In the genomic region with DNA sequence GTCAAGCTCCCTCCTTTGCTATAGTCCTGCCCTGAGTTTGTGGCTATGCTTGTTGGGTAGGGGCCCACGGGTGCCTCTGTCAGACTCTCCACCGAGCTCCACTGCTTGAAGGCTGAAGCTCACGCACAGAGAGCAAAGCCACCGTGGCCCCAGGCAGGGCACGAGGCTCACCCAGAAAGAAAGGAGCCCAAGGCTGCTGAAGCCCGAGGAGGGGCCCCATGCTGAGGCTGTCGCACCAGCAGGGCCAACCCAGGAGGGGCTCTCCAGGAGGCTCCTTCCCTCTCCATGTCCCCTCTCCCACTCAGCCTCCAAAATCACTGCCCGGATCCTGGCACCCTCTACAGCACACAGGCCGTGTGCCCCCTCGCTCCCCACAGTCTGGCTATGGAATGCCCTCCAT, we compare ENCODE assay signal across 21 cellular contexts. TPM values are rescaled to one million over a fixed set of nuclear protein-coding genes. Genes with fewer than 3 reads are reported as not detected.
A peak's percentile ranks its signal among the peaks of the same experiment; 100 is the strongest.
DNase-seq lines count a peak whose midpoint lies in the region; ATAC-seq, FAIRE-seq and TF ChIP-seq lines count a peak whose summit lies in the region.
"Had no signal": no experiment of that assay in that cellular context is flagged by ENCODE, and none has a peak within 500 bp of the region (broad histone marks: within the 10 kb centered on the region; RNA-seq: fewer than 3 reads in every experiment).

No MANE protein-coding gene starts in this region.

- H3K36me3 Mint-ChIP-seq in neural crest cell (ENCODE audit: low read depth): no peaks in the 10 kb centered on the region
- H3K36me3 Mint-ChIP-seq: CD8-positive, alpha-beta T cell had no signal

- no peaks in the 10 kb centered on the region for H3K79me2 ChIP-seq in GM12878 (ENCODE audit: control insufficient read depth, insufficient read depth, low read length)

- no peak for TF ChIP-seq CTCF in HEK293 (tag by site-specific recombination; IDR thresholded peaks at IDR 0.05)
- TF ChIP-seq CTCF in GM12878 (IDR thresholded peaks at IDR 0.05 in 2 of 3, conservative IDR thresholded peaks at IDR 0.05 in 1 of 3; ENCODE audit: control insufficient read depth in 2 of 3, extremely low read depth in 1 of 3, insufficient read depth in 1 of 3, low read depth in 3 of 3, low read length in 3 of 3): no peak
- no peak for TF ChIP-seq CTCF in neural crest cell (conservative IDR thresholded peaks at IDR 0.05)

- RAD21 ChIA-PET in GM12878 (lab: Charles Lee; ENCODE audit: unreplicated experiment): no interaction called here

- H3K4me3 ChIP-seq in HEK293 (ENCODE audit: low read depth, low read length) (no peak overlapping the region), GM12878 (no peak overlapping the region)
- H3K4me3 ChIP-seq: A549; BLaER1 treated with 17β-estradiol and CSF1 and Interleukin-3, amounts not matched to agents 10 nM and 100 nM had no signal

- no TSS peak for BruUV-seq in GM12878 (replicated peaks; lab: Mats Ljungman, UMichigan)

- FAIRE-seq in GM12878 (lab: Jason Lieb, UNC): no peak
- no peak for FAIRE-seq in GM12891 (lab: Jason Lieb, UNC)
- FAIRE-seq: A549, D721Med, G401.6, GM19239 had no signal

- H3K27me3 Mint-ChIP-seq in neural crest cell (ENCODE audit: low read depth): no peaks in the 10 kb centered on the region
- H3K27me3 Mint-ChIP-seq: B cell; CD4-positive, alpha-beta T cell had no signal

- H3K4me1 ChIP-seq in HEK293 (ENCODE audit: control insufficient read depth, insufficient read depth, low read length): no peaks in the 10 kb centered on the region
- no peaks in the 10 kb centered on the region; the same call in 1 of the 2 replicates for H3K4me1 ChIP-seq in GM12878 (ENCODE audit: control insufficient read depth, insufficient read depth, low read length)
- H3K4me1 ChIP-seq: A549, Caco-2 had no signal

- POLR2A ChIA-PET in HEK293 (lab: Yijun Ruan, JAX): no interaction called here
- POLR2A ChIA-PET in GM12878 (lab: Charles Lee): no interaction called here

- no peak overlapping the region for H2AFZ ChIP-seq in GM12878 (ENCODE audit: control insufficient read depth, low read depth, low read length)

- peaks cover 4% of the 10 kb centered on the region for H3K9me3 Mint-ChIP-seq in neural crest cell
- H3K9me3 Mint-ChIP-seq: CD4-positive, alpha-beta T cell; CD8-positive, alpha-beta T cell had no signal

- DNase-seq in GM12878 (ENCODE audit: low read depth, low spot score) (no peak), neural crest cell (ENCODE audit: low read depth, low spot score) (no peak), GM12891 (ENCODE audit: insufficient read length, low spot score) (no peak)
- DNase-seq: AML-193; Caco-2; Calu3; CD4-positive, alpha-beta T cell; CD8-positive, alpha-beta T cell; DMS79 treated with DMSO at 0.1 percent for 48 hours; GF-D8 had no signal

- ATAC-seq in GM12878: peak; percentile 15; the same call in 2 of the 3 replicates
- no peak for ATAC-seq in HG03442 (IDR thresholded peaks at IDR 0.05; ENCODE audit: unreplicated experiment)
- ATAC-seq in HG02870 (IDR thresholded peaks at IDR 0.05; ENCODE audit: unreplicated experiment): no peak
- ATAC-seq: CD8-positive, alpha-beta T cell had no signal

- no peaks in the 10 kb centered on the region for H3K27me3 ChIP-seq in GM12878 (replicated peaks in 1 of 2; ENCODE audit: control insufficient read depth in 2 of 2, insufficient read depth in 2 of 2, low read length in 1 of 2)
- H3K27me3 ChIP-seq: BLaER1 treated with 17β-estradiol and CSF1 and Interleukin-3, amounts not matched to agents 10 nM and 100 nM had no signal

- in situ Hi-C loops in GM12878 (cut with MboI): no loop called here

- no peaks in the 10 kb centered on the region for H4K20me1 ChIP-seq in GM12878 (ENCODE audit: control insufficient read depth, insufficient read depth)
- H4K20me1 ChIP-seq: BLaER1 treated with 17β-estradiol and CSF1 and Interleukin-3, amounts not matched to agents 10 nM and 100 nM had no signal

- H3K4me3 Mint-ChIP-seq in neural crest cell: no peak overlapping the region
- H3K4me3 Mint-ChIP-seq: B cell; CD4-positive, alpha-beta T cell; CD8-positive, alpha-beta T cell had no signal

- peak overlapping the region; percentile 71 for H3K27ac Mint-ChIP-seq in neural crest cell (ENCODE audit: unreplicated experiment)
- H3K27ac Mint-ChIP-seq: B cell; CD4-positive, alpha-beta T cell; CD8-positive, alpha-beta T cell had no signal

- SMC1A ChIA-PET in GM12878 (lab: Charles Lee; ENCODE audit: uncharacterized antibody, unreplicated experiment): interaction anchor here (0.5 kb wide), 1 partner anchor 27 kb away, joined by 3 read pairs; no protein-coding TSS in a partner anchor

- CTCF ChIA-PET in HEK293 (lab: Yijun Ruan, JAX): interaction anchor here (0.6 kb wide), 1 partner anchor 302 kb away, joined by 3 read pairs; no protein-coding TSS in a partner anchor
- CTCF ChIA-PET in GM12878 (lab: Yijun Ruan, JAX): interaction anchor here (1.1 to 1.3 kb wide), 2 partner anchors 9 to 11 kb away, joined by 3 to 6 read pairs; no protein-coding TSS in a partner anchor

- H3K9ac ChIP-seq in GM12878 (ENCODE audit: control insufficient read depth, insufficient read depth, low read length): no peak overlapping the region
- H3K9ac ChIP-seq: BLaER1 treated with 17β-estradiol and CSF1 and Interleukin-3, amounts not matched to agents 10 nM and 100 nM had no signal

- intact Hi-C loops in GM12878 (cut with micrococcal nuclease; ENCODE audit: unreplicated experiment): no loop called here

- 48% methylated on average over 9 of the region's 10 CpGs for WGBS in GM12878 (ENCODE audit: insufficient coverage, insufficient replicate concordance, low lambda C conversion rate, missing lambda C conversion rate)

- TF ChIP-seq RAD21 in GM12878 (IDR thresholded peaks at IDR 0.05; ENCODE audit: insufficient read depth, low read depth, low read length): no peak

- no peak for TF ChIP-seq EP300 in GM12878 (IDR thresholded peaks at IDR 0.05; ENCODE audit: borderline replicate concordance in 1 of 2, control insufficient read depth in 1 of 2, low read depth in 2 of 2, low read length in 2 of 2)

- H3K4me1 Mint-ChIP-seq in neural crest cell: peaks cover 3% of the 10 kb centered on the region
- H3K4me1 Mint-ChIP-seq: B cell had no signal

- TF ChIP-seq POLR2A in GM12878 (IDR thresholded peaks at IDR 0.05; ENCODE audit: low read depth, low read length) (no peak), GM12891 (IDR thresholded peaks at IDR 0.05; ENCODE audit: low read depth, low read length) (no peak)

- H3K36me3 ChIP-seq in HEK293 (ENCODE audit: control insufficient read depth in 2 of 2, insufficient read depth in 1 of 2, low read length in 2 of 2) (no peaks in the 10 kb centered on the region), GM12878 (ENCODE audit: control insufficient read depth in 2 of 2, insufficient read depth in 2 of 2, low read length in 1 of 2) (no peaks in the 10 kb centered on the region)
- H3K36me3 ChIP-seq: BLaER1 treated with 17β-estradiol and CSF1 and Interleukin-3, amounts not matched to agents 10 nM and 100 nM had no signal

- H3K27ac ChIP-seq in HEK293 (ENCODE audit: extremely low read depth, low read depth, low read length) (no peak overlapping the region), GM12878 (ENCODE audit: control insufficient read depth, insufficient read depth) (no peak overlapping the region)
- H3K27ac ChIP-seq: 22Rv1; A549; BLaER1 treated with 17β-estradiol and CSF1 and Interleukin-3, amounts not matched to agents 10 nM and 100 nM; C4-2B had no signal

- H3K9me3 ChIP-seq in HEK293 (ENCODE audit: control insufficient read depth, insufficient read depth, low read depth, low read length): no peaks in the 10 kb centered on the region
- no peaks in the 10 kb centered on the region for H3K9me3 ChIP-seq in GM12878 (replicated peaks; ENCODE audit: control insufficient read depth, insufficient read depth, low read length)
- H3K9me3 ChIP-seq: A549; BLaER1 treated with 17β-estradiol and CSF1 and Interleukin-3, amounts not matched to agents 10 nM and 100 nM; Caco-2 had no signal

- no peak overlapping the region for H3K4me2 ChIP-seq in GM12878 (ENCODE audit: control insufficient read depth, insufficient read depth)
- H3K4me2 ChIP-seq: A549; BLaER1 treated with 17β-estradiol and CSF1 and Interleukin-3, amounts not matched to agents 10 nM and 100 nM had no signal

TF ChIP-seq in HEK293, 187 proteins besides CTCF, POLR2A, EP300 and RAD21:
- peak; percentile 82 for TF ChIP-seq GLIS1 (tag by site-specific recombination; IDR thresholded peaks at IDR 0.05)
- no peak for TF ChIP-seq ZNF114 (tag by site-specific recombination; IDR thresholded peaks at IDR 0.05)
- TF ChIP-seq ZNF521 (tag by site-specific recombination; IDR thresholded peaks at IDR 0.05): no peak
- TF ChIP-seq ZNF302 (tag by site-specific recombination; IDR thresholded peaks at IDR 0.05; ENCODE audit: low read depth): no peak
TF ChIP-seq in HEK293: peak in this region for 1.

TF ChIP-seq in GM12878, 131 proteins besides CTCF, POLR2A, EP300 and RAD21 (continues in another document):
- no peak for TF ChIP-seq SMAD5 (IDR thresholded peaks at IDR 0.05; ENCODE audit: low read depth)
- TF ChIP-seq YBX1 (IDR thresholded peaks at IDR 0.05): no peak

TF ChIP-seq in GM12891, 5 proteins besides CTCF, POLR2A, EP300 and RAD21:
- TF ChIP-seq POU2F2 (IDR thresholded peaks at IDR 0.05; ENCODE audit: low read depth, low read length) (no peak), PAX5 (IDR thresholded peaks at IDR 0.05; ENCODE audit: insufficient read depth, low read length, severe bottlenecking) (no peak)
TF ChIP-seq in GM12891: peak in this region for 0.

RNA-seq across cellular contexts. Expression of a gene that starts 50.5 kb away (rescaled TPM):
- total RNA-seq in GM12878 (2013; cell fraction: nucleolus; rRNA removed): 18.6 and 19.8 TPM in 2 replicates
- total RNA-seq in GM12878 (2014; rRNA removed) (72.0 and 78.8 TPM in 2 replicates), GM12878 (2014; rRNA removed; fragmentation: Illumina TruSeq; extraction: Trizol) (48.0 and 48.2 TPM in 2 replicates), GM12878 (2021) (70.1 and 74.6 TPM in 2 replicates), neural crest cell (95.9 and 97.4 TPM in 2 replicates)
- polyA plus RNA-seq in GM12878 (2011; ENCODE audit: low read depth): 33.2 TPM
- polyA plus RNA-seq in GM12878 (2011; rRNA removed) (51.2 and 71.2 TPM in 2 replicates), GM12878 (2014; fragmentation: Illumina TruSeq; extraction: Trizol) (65.7 and 69.7 TPM in 2 replicates), GM12878 (2014; fragmentation: Nextera tagmentation; extraction: Ambion mirVana) (1 to 10 TPM; 1.7 to 3.9 TPM), GM12878 (2014; rRNA removed) (95.2 and 103 TPM in 2 replicates), GM12878 (2016; fragmentation: Nextera tagmentation; extraction: Ambion mirVana) (10 to 100 TPM; 68.0 to 75.1 TPM)
- polyA plus RNA-seq in GM12878 (2011; cell fraction: cytosol; rRNA removed): 76.8 and 103 TPM in 2 replicates
- polyA plus RNA-seq in GM12878 (2011; cell fraction: nucleus; rRNA removed): 83.1 and 91.6 TPM in 2 replicates
- 37.6 and 54.2 TPM in 2 replicates for polyA plus RNA-seq in GM12878 (2012)
- polyA minus RNA-seq in GM12878 (2011; rRNA and poly(A)+ RNA removed): 45.9 and 57.8 TPM in 2 replicates
- polyA minus RNA-seq in GM12878 (2011; cell fraction: cytosol; rRNA and poly(A)+ RNA removed): 13.1 and 24.2 TPM in 2 replicates
- polyA minus RNA-seq in GM12878 (2011; cell fraction: nucleus; rRNA and poly(A)+ RNA removed): 25.1 and 40.4 TPM in 2 replicates
- 49.1 TPM for polyA plus RNA-seq in GM12891 (2012; ENCODE audit: low read depth, missing spikeins)
